14 cellular contexts compared by ENCODE assay signal in genomic region chr10:1074063-1074747, GRCh38. TPM values are rescaled to one million over a fixed set of nuclear protein-coding genes. Genes with fewer than 3 reads are reported as not detected.
DNase-seq lines count a peak whose midpoint lies in the region; ATAC-seq and TF ChIP-seq lines count a peak whose summit lies in the region.
"Had no signal": no experiment of that assay in that cellular context is flagged by ENCODE, and none has a peak within 500 bp of the region (broad histone marks: within the 10 kb centered on the region; RNA-seq: fewer than 3 reads in every experiment).

No MANE protein-coding gene starts in this region.

- H3K4me2 ChIP-seq in OCI-LY1 (ENCODE audit: low read length), result no peak overlapping the region

- H2AFZ ChIP-seq in OCI-LY1 (ENCODE audit: low read length), result no peak overlapping the region

- no peak overlapping the region for H3K4me3 ChIP-seq in OCI-LY1 (ENCODE audit: low read depth, low read length, poor library complexity, severe bottlenecking)
- no peak overlapping the region for H3K4me3 ChIP-seq in epithelial cell of proximal tubule (ENCODE audit: low read depth, low read length)
- no peak overlapping the region for H3K4me3 ChIP-seq in retinal pigment epithelial cell (ENCODE audit: low read length)
- H3K4me3 ChIP-seq: right lobe of liver, SK-N-MC had no signal

- H3K4me1 Mint-ChIP-seq in activated T-cell treated with anti-CD3 and anti-CD28 coated beads, Interleukin-2, amount 50 U/mL, for 24 hours (ENCODE audit: low read depth), result peaks cover 28% of the 10 kb centered on the region

- peak overlapping the region; percentile 54 for H3K27ac Mint-ChIP-seq in activated T-cell treated with anti-CD3 and anti-CD28 coated beads, Interleukin-2, amount 50 U/mL, for 24 hours

- no peaks in the 10 kb centered on the region for H3K79me2 ChIP-seq in OCI-LY1 (ENCODE audit: insufficient read depth, low read length)

- no peaks in the 10 kb centered on the region for H3K4me1 ChIP-seq in OCI-LY1 (ENCODE audit: insufficient read depth, low read length, severe bottlenecking)
- H3K4me1 ChIP-seq: right lobe of liver had no signal

- no peaks in the 10 kb centered on the region for H3K27me3 ChIP-seq in OCI-LY1 (ENCODE audit: insufficient read depth, low read length)
- H3K27me3 ChIP-seq: right lobe of liver had no signal

- no peak overlapping the region for H3K4me3 Mint-ChIP-seq in activated T-cell treated with anti-CD3 and anti-CD28 coated beads, Interleukin-2, amount 50 U/mL, for 24 hours

- ATAC-seq in HG03521 (IDR thresholded peaks at IDR 0.05; ENCODE audit: unreplicated experiment), result no peak

- H3K9me3 ChIP-seq in OCI-LY1 (ENCODE audit: low read length), result no peaks in the 10 kb centered on the region
- H3K9me3 ChIP-seq: right lobe of liver had no signal

- no peaks in the 10 kb centered on the region for H4K20me1 ChIP-seq in OCI-LY1 (ENCODE audit: insufficient read depth, low read length)

- no peaks in the 10 kb centered on the region for H3K9me2 ChIP-seq in OCI-LY1 (ENCODE audit: low read depth, low read length)

- no peaks in the 10 kb centered on the region for H3K27me3 Mint-ChIP-seq in activated T-cell treated with anti-CD3 and anti-CD28 coated beads, Interleukin-2, amount 50 U/mL, for 24 hours

- H3F3A ChIP-seq in OCI-LY1 (ENCODE audit: insufficient read depth, low read length), result no peaks in the 10 kb centered on the region

- H3K9me3 Mint-ChIP-seq in activated T-cell treated with anti-CD3 and anti-CD28 coated beads, Interleukin-2, amount 50 U/mL, for 24 hours, result no peaks in the 10 kb centered on the region

- DNase-seq in activated T-cell treated with anti-CD3 and anti-CD28 coated beads, Interleukin-2, amount 50 U/mL, for 24 hours, result no peak
- no peak for DNase-seq in activated T-cell treated with anti-CD3 and anti-CD28 coated beads, Interleukin-2, amount 50 U/mL, for 48 hours
- no peak for DNase-seq in epithelial cell of proximal tubule (ENCODE audit: low read depth)
- no peak for DNase-seq in retinal pigment epithelial cell (ENCODE audit: low read depth)
- no peak for DNase-seq in superior temporal gyrus (ENCODE audit: extremely low spot score)
- no peak for DNase-seq in NOMO-1 treated with DMSO at 0.1 percent for 48 hours (lab: John Stamatoyannopoulos, UW; ENCODE audit: unreplicated experiment)
- DNase-seq: activated CD4-positive, alpha-beta T cell treated with anti-CD3 and anti-CD28 coated beads, Interleukin-2, amount 50 U/mL, for 1 hour; hypothalamus; MM.1S; NCI-H510A; right lobe of liver had no signal

- no peak overlapping the region for H3K27ac ChIP-seq in OCI-LY1 (ENCODE audit: low read depth, low read length, poor library complexity, severe bottlenecking)
- H3K27ac ChIP-seq: right lobe of liver, SK-N-MC had no signal

- H3K36me3 ChIP-seq in OCI-LY1 (ENCODE audit: insufficient read depth, low read length), result peaks cover 35% of the 10 kb centered on the region

- H3K36me3 Mint-ChIP-seq in activated T-cell treated with anti-CD3 and anti-CD28 coated beads, Interleukin-2, amount 50 U/mL, for 24 hours (ENCODE audit: low read depth), result peaks cover 58% of the 10 kb centered on the region

- no peak overlapping the region for H3K9ac ChIP-seq in OCI-LY1 (ENCODE audit: low read length)

- peak; percentile 36 for TF ChIP-seq CTCF in OCI-LY1 (IDR thresholded peaks at IDR 0.05; ENCODE audit: low read length)
- TF ChIP-seq CTCF in epithelial cell of proximal tubule (conservative IDR thresholded peaks at IDR 0.05; ENCODE audit: low read depth, low read length), result peak; percentile 18
- peak; percentile 27 for TF ChIP-seq CTCF in retinal pigment epithelial cell (conservative IDR thresholded peaks at IDR 0.05; ENCODE audit: low read depth, low read length)

RNA-seq across cellular contexts. Expression of gene WDR37, which starts 18.0 kb away (rescaled TPM):
- total RNA-seq in epithelial cell of proximal tubule, result 9.8 and 10.6 TPM in 2 replicates

RNA-seq across cellular contexts. Expression of gene IDI1, which starts 25.3 kb away (rescaled TPM):
- 40.7 and 118 TPM in 2 replicates for total RNA-seq in epithelial cell of proximal tubule

RNA-seq across cellular contexts. Expression of gene IDI2, which starts 48.5 kb away (rescaled TPM):
- total RNA-seq in epithelial cell of proximal tubule, result not detected in 2 replicates
- total RNA-seq: right lobe of liver had no signal
